ENCODE assay signal across 35 cellular contexts in genomic region chr13:61838568-61838967, GRCh38.
"Had no signal": no experiment of that assay in that cellular context is flagged by ENCODE, and none has a peak within 500 bp of the region (broad histone marks: within the 10 kb centered on the region; RNA-seq: fewer than 3 reads in every experiment).

No MANE protein-coding gene starts in this region.

- H3K27me3 ChIP-seq: MG63 had no signal

- H3K36me3 ChIP-seq: MG63 had no signal

- H3K4me3 ChIP-seq: MG63 had no signal

- DNase-seq: MG63, MM.1S, MV-4-11, NCI-H1048, NCI-H1092, NCI-H1092 treated with DMSO at 0.1 percent for 48 hours, NCI-H1105, NCI-H1105 treated with DMSO at 0.1 percent for 48 hours, NCI-H1417, NCI-H1417 treated with DMSO at 0.1 percent for 48 hours, NCI-H1436, NCI-H1436 treated with DMSO at 0.1 percent for 48 hours, NCI-H146, NCI-H1694, NCI-H1694 treated with DMSO at 0.1 percent for 48 hours, NCI-H187, NCI-H187 treated with DMSO at 0.1 percent for 48 hours, NCI-H1930, NCI-H2029, NCI-H2029 treated with DMSO at 0.1 percent for 48 hours, NCI-H2081, NCI-H2081 treated with DMSO at 0.1 percent for 48 hours, NCI-H2107, NCI-H2171, NCI-H2171 treated with DMSO at 0.1 percent for 48 hours, NCI-H2227 treated with DMSO at 0.1 percent for 48 hours, NCI-H226, NCI-H345, NCI-H446, NCI-H446 treated with DMSO at 0.1 percent for 48 hours, NCI-H510A, NCI-H510A treated with DMSO at 0.1 percent for 48 hours, NCI-H524, NCI-H524 treated with DMSO at 0.1 percent for 48 hours, NCI-H526 had no signal

- H3K9me3 ChIP-seq: MG63 had no signal
